ENCODE assay signal across 8 cellular contexts in genomic region chr7:140230517-140230861, GRCh38. TPM values are rescaled to one million over a fixed set of nuclear protein-coding genes. Genes with fewer than 3 reads are reported as not detected.
DNase-seq lines count a peak whose midpoint lies in the region; ATAC-seq and TF ChIP-seq lines count a peak whose summit lies in the region.

No MANE protein-coding gene starts in this region.

- no peaks in the 10 kb centered on the region for H3K9me3 ChIP-seq in MM.1S (replicated peaks; ENCODE audit: insufficient read depth, low read length)

- intact Hi-C loops in activated T-helper 1 cell treated with anti-CD3 and anti-CD28 coated beads, Interleukin-12 subunit alpha, Interleukin-12 subunit beta, Interleukin-2, Interleukin-4 antibody, amounts not matched to agents 30 ng/mL and 10 ng/mL and 1 ng/mL, durations not matched to agents 14 hours and 24 hours and 36 hours (cut with micrococcal nuclease), result loop anchor here (5.0 kb wide), 4 partner anchors 72 to 442 kb away; partner anchors contain the start of genes ADCK2, MKRN1 and RAB19
- intact Hi-C loops in Right ventricle myocardium inferior (cut with DNase I), result loop anchor here (5.0 kb wide), 1 partner anchor 53 kb away; the partner anchor contains the start of gene KDM7A

- H3K27me3 Mint-ChIP-seq in activated T-helper 1 cell treated with anti-CD3 and anti-CD28 coated beads, Interleukin-12 subunit alpha, Interleukin-12 subunit beta, Interleukin-2, Interleukin-4 antibody, amounts not matched to agents 30 ng/mL and 10 ng/mL and 1 ng/mL, durations not matched to agents 14 hours and 24 hours and 36 hours (ENCODE audit: insufficient read depth), result no peaks in the 10 kb centered on the region

- H3K4me2 ChIP-seq in MM.1S (ENCODE audit: low read depth, low read length), result peak overlapping the region; percentile 97

- peak overlapping the region; percentile 93 for H3K27ac Mint-ChIP-seq in activated T-helper 1 cell treated with anti-CD3 and anti-CD28 coated beads, Interleukin-12 subunit alpha, Interleukin-12 subunit beta, Interleukin-2, Interleukin-4 antibody, amounts not matched to agents 30 ng/mL and 10 ng/mL and 1 ng/mL, durations not matched to agents 14 hours and 24 hours and 36 hours

- TF ChIP-seq CTCF in MM.1S (IDR thresholded peaks at IDR 0.05; ENCODE audit: low read length), result no peak
- TF ChIP-seq CTCF in retinal pigment epithelial cell (conservative IDR thresholded peaks at IDR 0.05; ENCODE audit: low read depth, low read length), result no peak

- H3K4me3 ChIP-seq in GM08714 (ENCODE audit: low read length), result peak overlapping the region; percentile 32; the same call in 1 of the 2 replicates
- H3K4me3 ChIP-seq in MM.1S (ENCODE audit: low read length), result peak overlapping the region; percentile 63
- H3K4me3 ChIP-seq in retinal pigment epithelial cell (ENCODE audit: low read length), result peak overlapping the region; percentile 48

- peaks cover 15% of the 10 kb centered on the region; the same call in 1 of the 2 replicates for H3K4me1 ChIP-seq in MM.1S (ENCODE audit: low read length)

- peak; percentile 54 for ATAC-seq in Right ventricle myocardium inferior

- no peaks in the 10 kb centered on the region for H3K9me3 Mint-ChIP-seq in activated T-helper 1 cell treated with anti-CD3 and anti-CD28 coated beads, Interleukin-12 subunit alpha, Interleukin-12 subunit beta, Interleukin-2, Interleukin-4 antibody, amounts not matched to agents 30 ng/mL and 10 ng/mL and 1 ng/mL, durations not matched to agents 14 hours and 24 hours and 36 hours

- H3K36me3 Mint-ChIP-seq in activated T-helper 1 cell treated with anti-CD3 and anti-CD28 coated beads, Interleukin-12 subunit alpha, Interleukin-12 subunit beta, Interleukin-2, Interleukin-4 antibody, amounts not matched to agents 30 ng/mL and 10 ng/mL and 1 ng/mL, durations not matched to agents 14 hours and 24 hours and 36 hours (ENCODE audit: low read depth), result no peaks in the 10 kb centered on the region

- no peaks in the 10 kb centered on the region for H3K36me3 ChIP-seq in MM.1S (replicated peaks; ENCODE audit: insufficient read depth, low read length)

- peak overlapping the region; percentile 11; the same call in 1 of the 2 replicates for H3K27ac ChIP-seq in MM.1S (ENCODE audit: low read length)

- H3K4me3 Mint-ChIP-seq in activated T-helper 1 cell treated with anti-CD3 and anti-CD28 coated beads, Interleukin-12 subunit alpha, Interleukin-12 subunit beta, Interleukin-2, Interleukin-4 antibody, amounts not matched to agents 30 ng/mL and 10 ng/mL and 1 ng/mL, durations not matched to agents 14 hours and 24 hours and 36 hours, result peak overlapping the region; percentile 91

- no peaks in the 10 kb centered on the region for H3K79me2 ChIP-seq in MM.1S (ENCODE audit: low read length)

- H3F3A ChIP-seq in MM.1S (ENCODE audit: insufficient read depth, low read length), result peaks cover 16% of the 10 kb centered on the region; the same call in 1 of the 2 replicates

- H3K4me1 Mint-ChIP-seq in activated T-helper 1 cell treated with anti-CD3 and anti-CD28 coated beads, Interleukin-12 subunit alpha, Interleukin-12 subunit beta, Interleukin-2, Interleukin-4 antibody, amounts not matched to agents 30 ng/mL and 10 ng/mL and 1 ng/mL, durations not matched to agents 14 hours and 24 hours and 36 hours (ENCODE audit: low read depth), result peaks cover 52% of the 10 kb centered on the region

- H4K20me1 ChIP-seq in MM.1S (ENCODE audit: insufficient read depth, low read length), result no peaks in the 10 kb centered on the region

- peak overlapping the region; percentile 70 for H2AFZ ChIP-seq in MM.1S (ENCODE audit: low read length)

- H3K9me2 ChIP-seq in MM.1S (replicated peaks; ENCODE audit: insufficient read depth, low read length), result no peaks in the 10 kb centered on the region

- peaks cover 44% of the 10 kb centered on the region for H3K27me3 ChIP-seq in MM.1S (replicated peaks; ENCODE audit: insufficient read depth, low read length)

- DNase-seq in MM.1S (peak; percentile 63), Right ventricle myocardium inferior (ENCODE audit: missing footprints) (peak; percentile 80), retinal pigment epithelial cell (ENCODE audit: low read depth) (no peak), NOMO-1 treated with DMSO at 0.1 percent for 48 hours (lab: John Stamatoyannopoulos, UW; ENCODE audit: unreplicated experiment) (no peak), midbrain (lab: John Stamatoyannopoulos, UW) (no peak), retina (no peak)
- DNase-seq in activated T-helper 1 cell treated with anti-CD3 and anti-CD28 coated beads, Interleukin-12 subunit alpha, Interleukin-12 subunit beta, Interleukin-2, Interleukin-4 antibody, amounts not matched to agents 30 ng/mL and 10 ng/mL and 1 ng/mL, durations not matched to agents 14 hours and 24 hours and 36 hours (ENCODE audit: low spot score), result peak; percentile 72

- H3K9ac ChIP-seq in MM.1S (ENCODE audit: low read length), result no peak overlapping the region; the same call in 1 of the 2 replicates

RNA-seq across cellular contexts. Expression of gene KDM7A, which starts 53.7 kb away (rescaled TPM):
- 24.7 and 28.1 TPM in 2 replicates for total RNA-seq in activated T-helper 1 cell treated with anti-CD3 and anti-CD28 coated beads, Interleukin-12 subunit alpha, Interleukin-12 subunit beta, Interleukin-2, Interleukin-4 antibody, amounts not matched to agents 30 ng/mL and 10 ng/mL and 1 ng/mL, durations not matched to agents 14 hours and 24 hours and 36 hours
- total RNA-seq in Right ventricle myocardium inferior, result 8.1 TPM

Comparison
In these comparisons a context has a peak if more than half of its experiments do, and no peak if none do; other contexts are left out.
1. DNase-seq: peak in MM.1S (single experiment), activated T-helper 1 cell treated with anti-CD3 and anti-CD28 coated beads, Interleukin-12 subunit alpha, Interleukin-12 subunit beta, Interleukin-2, Interleukin-4 antibody, amounts not matched to agents 30 ng/mL and 10 ng/mL and 1 ng/mL, durations not matched to agents 14 hours and 24 hours and 36 hours (single experiment) and Right ventricle myocardium inferior (single experiment); none in retinal pigment epithelial cell (single experiment), NOMO-1 treated with DMSO at 0.1 percent for 48 hours (single experiment), midbrain (single experiment) and retina (single experiment).
2. Peak in every context shown above with its lines, with median percentiles within 50 percentile points of each other: H3K4me3 ChIP-seq.